In the genomic region with DNA sequence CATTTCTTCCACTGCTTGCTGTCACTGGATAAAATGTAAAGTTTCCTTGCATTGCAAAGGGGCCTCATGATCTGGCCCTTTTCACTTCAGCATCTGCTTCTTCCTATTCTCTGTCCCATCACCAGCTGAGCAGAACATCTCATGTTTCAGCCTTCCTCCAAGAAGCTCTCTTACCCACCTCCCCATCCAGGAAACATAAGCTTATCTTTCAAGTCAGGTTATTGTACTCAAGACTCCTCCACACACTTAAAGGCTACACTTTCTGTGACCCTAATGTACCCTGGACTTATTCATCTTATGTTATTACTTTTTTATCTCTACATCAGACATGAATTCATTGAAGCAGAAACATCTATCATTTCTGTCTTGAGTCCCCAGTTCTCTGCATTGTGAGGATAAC, we compare ENCODE assay signal across 25 cellular contexts.
"Had no signal": no experiment of that assay in that cellular context is flagged by ENCODE, and none has a peak within 500 bp of the region (broad histone marks: within the 10 kb centered on the region; RNA-seq: fewer than 3 reads in every experiment).

No MANE protein-coding gene starts in this region.

- DNase-seq: activated CD4-positive, alpha-beta T cell treated with anti-CD3 and anti-CD28 coated beads for 48 hours; activated CD4-positive, alpha-beta T cell treated with anti-CD3 and anti-CD28 coated beads, Interleukin-2, amount 50 U/mL, for 4 hours; activated CD8-positive, alpha-beta memory T cell treated with anti-CD3 and anti-CD28 coated beads, Interleukin-2, amount 50 U/mL, for 48 hours; activated CD8-positive, alpha-beta T cell treated with anti-CD3 and anti-CD28 coated beads, Interleukin-2, amount 10 ng/mL, durations not matched to agents 7 days and 5 days; activated naive CD4-positive, alpha-beta T cell treated with anti-CD3 and anti-CD28 coated beads, Interleukin-2, amount 50 U/mL, for 16 hours; activated naive CD8-positive, alpha-beta T cell treated with anti-CD3 and anti-CD28 coated beads, Interleukin-2, amount 10 ng/mL, durations not matched to agents 7 days and 5 days; activated T-cell treated with anti-CD3 and anti-CD28 coated beads, Interleukin-2, amount 50 U/mL, for 1 hour; adrenal gland; aorta; caudate nucleus; MM.1S; NCI-H1105; NCI-H1436; NCI-H187; NCI-H2081; NCI-H345; NCI-H510A treated with DMSO at 0.1 percent for 48 hours; SIG-M5; T-cell; T-helper 2 cell; T1000 had no signal

- H3K4me3 ChIP-seq: adrenal gland, breast epithelium, coronary artery, SK-N-MC had no signal

- H3K27ac ChIP-seq: adrenal gland, breast epithelium, coronary artery, SK-N-MC had no signal

- H3K27me3 ChIP-seq: adrenal gland, breast epithelium had no signal

- H3K9me3 ChIP-seq: adrenal gland, breast epithelium had no signal

- H3K36me3 ChIP-seq: adrenal gland, breast epithelium had no signal

- H3K4me1 ChIP-seq: adrenal gland, breast epithelium had no signal

- ATAC-seq: activated CD4-positive, CD25-positive, alpha-beta regulatory T cell treated with anti-CD3 and anti-CD28 coated beads, Interleukin-2, amount 50 U/mL, for 24 hours; activated CD8-positive, alpha-beta T cell treated with anti-CD3 and anti-CD28 coated beads, Interleukin-2, amount 10 ng/mL, durations not matched to agents 7 days and 5 days; T-cell had no signal
